Comparison of ENCODE assay signal across 30 cellular contexts in the genomic region with DNA sequence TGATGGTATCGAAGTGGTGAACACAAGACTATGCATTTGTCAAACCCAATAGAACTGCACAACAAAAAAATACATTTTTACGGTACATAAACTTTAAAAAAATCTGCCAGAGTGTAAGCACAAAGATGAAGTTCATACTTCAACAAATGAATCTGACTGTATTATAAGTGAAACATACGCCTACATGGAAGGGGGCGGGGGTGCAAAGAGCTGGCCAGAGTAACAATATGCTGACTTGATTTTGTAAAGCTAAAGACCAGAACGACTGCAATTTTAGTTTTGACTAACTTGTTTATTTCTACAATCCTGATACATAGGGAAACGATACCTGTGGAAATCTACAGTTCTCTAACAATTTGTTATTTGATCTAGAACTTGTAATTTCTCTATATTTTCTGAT.
"Had no signal": no experiment of that assay in that cellular context is flagged by ENCODE, and none has a peak within 500 bp of the region (broad histone marks: within the 10 kb centered on the region; RNA-seq: fewer than 3 reads in every experiment).

No MANE protein-coding gene starts in this region.

- DNase-seq: Karpas-422, Kasumi-1, MG63, MM.1S, MV-4-11, NCI-H1048, NCI-H1092, NCI-H1092 treated with DMSO at 0.1 percent for 48 hours, NCI-H1105, NCI-H1105 treated with DMSO at 0.1 percent for 48 hours, NCI-H1417, NCI-H1417 treated with DMSO at 0.1 percent for 48 hours, NCI-H1436, NCI-H1436 treated with DMSO at 0.1 percent for 48 hours, NCI-H146, NCI-H1694, NCI-H187, NCI-H187 treated with DMSO at 0.1 percent for 48 hours, NCI-H1930, NCI-H2029, NCI-H2029 treated with DMSO at 0.1 percent for 48 hours, NCI-H2081 treated with DMSO at 0.1 percent for 48 hours, NCI-H2107, NCI-H2171, NCI-H2227 treated with DMSO at 0.1 percent for 48 hours, NCI-H226, NCI-H345, NCI-H446, NCI-H446 treated with DMSO at 0.1 percent for 48 hours, NCI-H510A had no signal
